ENCODE assay signal across 8 cellular contexts in the genomic region with DNA sequence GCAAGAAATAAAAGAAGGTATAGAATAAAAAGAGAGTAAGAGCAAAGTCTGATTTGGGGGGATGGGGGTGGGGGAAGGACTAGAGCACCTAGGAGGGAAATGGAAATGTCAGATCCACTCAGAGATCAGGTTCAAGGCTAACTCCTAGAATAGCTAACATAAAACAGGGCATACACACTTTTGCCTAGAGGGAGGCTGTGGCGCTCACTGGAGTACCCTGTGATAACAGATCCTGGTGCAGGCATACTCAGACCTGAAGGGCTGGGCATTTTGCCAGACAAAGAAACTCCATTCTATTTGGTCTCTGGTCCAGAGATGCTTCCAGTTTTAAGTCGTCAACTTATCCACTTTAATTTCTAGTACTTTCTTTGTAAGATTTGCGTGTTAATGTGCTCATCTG.
DNase-seq lines count a peak whose midpoint lies in the region; ATAC-seq lines count a peak whose summit lies in the region.

No MANE protein-coding gene starts in this region.

- peak overlapping the region; percentile 92 for H3K27ac Mint-ChIP-seq in memory B cell

- peaks cover 99 to 100% (median 100%) of the 10 kb centered on the region in 11 experiments for H4K20me1 ChIP-seq in BLaER1 treated with 17β-estradiol and CSF1 and Interleukin-3, amounts not matched to agents 10 nM and 100 nM

- H3K4me1 ChIP-seq in BLaER1 treated with 17β-estradiol and CSF1 and Interleukin-3, amounts not matched to agents 10 nM and 100 nM = peaks cover 88 to 94% (median 90%) of the 10 kb centered on the region in 10 experiments

- peaks cover 0 to 13% (median 0%) of the 10 kb centered on the region in 11 experiments; a peak in 5 of 22 replicates for H3K36me3 ChIP-seq in BLaER1 treated with 17β-estradiol and CSF1 and Interleukin-3, amounts not matched to agents 10 nM and 100 nM

- no peaks in the 10 kb centered on the region for H3K27me3 ChIP-seq in BLaER1 treated with 17β-estradiol and CSF1 and Interleukin-3, amounts not matched to agents 10 nM and 100 nM

- no peak overlapping the region for H3K27ac ChIP-seq in BLaER1 treated with 17β-estradiol and CSF1 and Interleukin-3, amounts not matched to agents 10 nM and 100 nM

- ATAC-seq in memory B cell (ENCODE audit: low read depth) = no peak
- no peak for ATAC-seq in HG03175 (IDR thresholded peaks at IDR 0.05; ENCODE audit: unreplicated experiment)
- no peak for ATAC-seq in GM21447 (IDR thresholded peaks at IDR 0.05; ENCODE audit: unreplicated experiment)
- no peak for ATAC-seq in GM19463 (IDR thresholded peaks at IDR 0.05; ENCODE audit: unreplicated experiment)

- no peaks in the 10 kb centered on the region for H3K36me3 Mint-ChIP-seq in memory B cell

- no peaks in the 10 kb centered on the region for H3K9me3 Mint-ChIP-seq in memory B cell

- H3K4me3 Mint-ChIP-seq in memory B cell = no peak overlapping the region

- no peaks in the 10 kb centered on the region for H3K9me3 ChIP-seq in BLaER1 treated with 17β-estradiol and CSF1 and Interleukin-3, amounts not matched to agents 10 nM and 100 nM (replicated peaks in 1 of 11)

- peaks cover 75% of the 10 kb centered on the region for H3K4me1 Mint-ChIP-seq in memory B cell

- H3K27me3 Mint-ChIP-seq in memory B cell = no peaks in the 10 kb centered on the region

- peak overlapping the region; percentile 91 to 99 (median 95) for H3K4me2 ChIP-seq in BLaER1 treated with 17β-estradiol and CSF1 and Interleukin-3, amounts not matched to agents 10 nM and 100 nM

- peak; percentile 57 for DNase-seq in NCI-H1092 treated with DMSO at 0.1 percent for 48 hours (lab: John Stamatoyannopoulos, UW)
- DNase-seq in amniotic epithelial cell (ENCODE audit: low read depth) = peak; percentile 59
- no peak for DNase-seq in memory B cell (ENCODE audit: low spot score in 2 of 2)
- no peak for DNase-seq in HuH-7.5 (ENCODE audit: low spot score)

- no peak overlapping the region for H3K4me3 ChIP-seq in BLaER1 treated with 17β-estradiol and CSF1 and Interleukin-3, amounts not matched to agents 10 nM and 100 nM

- H3K9ac ChIP-seq in BLaER1 treated with 17β-estradiol and CSF1 and Interleukin-3, amounts not matched to agents 10 nM and 100 nM = peak overlapping the region in 1 of 11 experiments; percentile 37; a peak in 2 of 22 replicates

Comparison
In these comparisons a context has a peak if more than half of its experiments do, and no peak if none do; other contexts are left out.
1. DNase-seq: peak in NCI-H1092 treated with DMSO at 0.1 percent for 48 hours (single experiment) and amniotic epithelial cell (single experiment); none in memory B cell (0 of 2) and HuH-7.5 (single experiment).